Comparison of ENCODE assay signal across 20 cellular contexts in the genomic region with DNA sequence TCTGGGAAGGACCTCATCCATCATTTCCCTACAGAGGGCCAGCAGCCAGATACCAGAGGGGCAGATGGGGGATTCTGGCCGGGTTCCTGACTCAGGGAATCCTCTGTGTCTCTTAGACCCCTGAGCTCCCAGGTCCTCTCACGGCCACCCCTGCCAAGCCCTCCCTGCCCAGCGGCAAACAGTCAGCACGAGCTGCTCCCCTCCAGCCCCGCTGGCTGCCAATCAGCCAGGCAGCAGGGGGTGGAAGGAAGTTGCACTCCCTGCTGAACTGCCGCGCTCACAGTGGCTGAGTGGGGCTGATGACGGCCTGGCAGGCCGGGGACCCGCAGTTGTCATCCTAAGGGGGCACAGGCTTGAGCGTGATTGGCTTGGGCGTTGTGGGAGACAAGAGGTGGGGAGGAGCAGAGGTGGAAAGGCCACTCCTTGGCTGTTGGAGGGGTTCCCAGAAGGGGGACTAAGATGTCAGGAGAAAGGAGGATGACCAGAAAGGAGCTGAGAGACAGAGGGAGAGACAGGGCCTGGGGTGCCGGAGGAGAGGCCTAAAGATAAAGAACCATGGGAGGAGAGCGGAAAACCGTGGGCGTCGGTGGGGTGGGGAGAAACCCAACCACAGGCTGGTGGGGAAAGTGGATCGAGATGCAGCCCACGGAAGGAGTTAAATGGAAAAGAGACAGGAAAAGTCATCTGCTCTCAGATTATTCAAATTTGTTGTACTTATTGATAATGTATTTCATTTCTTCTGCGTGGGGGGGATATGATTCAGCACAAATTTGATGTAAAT. TPM values are rescaled to one million over a fixed set of nuclear protein-coding genes. Genes with fewer than 3 reads are reported as not detected.
"Had no signal": no experiment of that assay in that cellular context is flagged by ENCODE, and none has a peak within 500 bp of the region (broad histone marks: within the 10 kb centered on the region; RNA-seq: fewer than 3 reads in every experiment).

No MANE protein-coding gene starts in this region.

- H3K36me3 Mint-ChIP-seq: activated CD4-positive, alpha-beta memory T cell treated with anti-CD3 and anti-CD28 coated beads for 36 hours; memory B cell; natural killer cell had no signal

- H3K4me2 ChIP-seq: smooth muscle cell had no signal

- H3K4me3 ChIP-seq: cardiac muscle cell, dorsolateral prefrontal cortex, gastroesophageal sphincter, psoas muscle, right lobe of liver, smooth muscle cell, suprapubic skin had no signal

- H3K36me3 ChIP-seq: cardiac muscle cell, gastroesophageal sphincter, right lobe of liver, suprapubic skin had no signal

- DNase-seq: activated CD4-positive, alpha-beta memory T cell treated with anti-CD3 and anti-CD28 coated beads for 36 hours; activated CD8-positive, alpha-beta memory T cell treated with anti-CD3 and anti-CD28 coated beads, Interleukin-2, amount 10 ng/mL, durations not matched to agents 7 days and 5 days; activated naive CD4-positive, alpha-beta T cell treated with anti-CD3 and anti-CD28 coated beads, Interleukin-2, amount 50 U/mL, for 16 hours; activated T-cell treated with anti-CD3 and anti-CD28 coated beads, Interleukin-2, amount 50 U/mL, for 1 hour; dorsolateral prefrontal cortex; left ventricle myocardium superior; natural killer cell; psoas muscle; right lobe of liver; stimulated activated CD4-positive, alpha-beta T cell treated with anti-CD3 and anti-CD28 coated beads, Interleukin-4, amount 100 ng/mL, for 4 hours; stimulated activated CD8-positive, alpha-beta memory T cell treated with anti-CD3 and anti-CD28 coated beads, Interleukin-4, amount 100 ng/mL, for 48 hours; stimulated activated naive CD8-positive, alpha-beta T cell treated with anti-CD3 and anti-CD28 coated beads, Interleukin-15, Interleukin-2, amounts not matched to agents 100 U/mL and 50 U/mL, for 24 hours; T1000; trophoblast cell had no signal

- H3K4me3 Mint-ChIP-seq: activated CD4-positive, alpha-beta memory T cell treated with anti-CD3 and anti-CD28 coated beads for 36 hours; activated CD8-positive, alpha-beta memory T cell treated with anti-CD3 and anti-CD28 coated beads, Interleukin-2, amount 10 ng/mL, durations not matched to agents 7 days and 5 days; memory B cell; natural killer cell had no signal

- H3K27ac ChIP-seq: cardiac muscle cell, dorsolateral prefrontal cortex, gastroesophageal sphincter, psoas muscle, right lobe of liver, suprapubic skin, VCaP had no signal

- H3K27me3 ChIP-seq: cardiac muscle cell, dorsolateral prefrontal cortex, gastroesophageal sphincter, right lobe of liver, suprapubic skin had no signal

- H3K9me3 ChIP-seq: right lobe of liver, suprapubic skin had no signal

- H3K4me1 ChIP-seq: psoas muscle, right lobe of liver had no signal

- H3K4me1 Mint-ChIP-seq: activated CD8-positive, alpha-beta memory T cell treated with anti-CD3 and anti-CD28 coated beads, Interleukin-2, amount 10 ng/mL, durations not matched to agents 7 days and 5 days had no signal

- H3K27ac Mint-ChIP-seq: activated CD4-positive, alpha-beta memory T cell treated with anti-CD3 and anti-CD28 coated beads for 36 hours; activated CD8-positive, alpha-beta memory T cell treated with anti-CD3 and anti-CD28 coated beads, Interleukin-2, amount 10 ng/mL, durations not matched to agents 7 days and 5 days; memory B cell; natural killer cell had no signal

- ATAC-seq: activated CD8-positive, alpha-beta memory T cell treated with anti-CD3 and anti-CD28 coated beads, Interleukin-2, amount 10 ng/mL, durations not matched to agents 7 days and 5 days; gastroesophageal sphincter; left ventricle myocardium superior; natural killer cell; psoas muscle; right lobe of liver; stimulated activated naive CD8-positive, alpha-beta T cell treated with anti-CD3 and anti-CD28 coated beads, Interleukin-15, Interleukin-2, amounts not matched to agents 100 U/mL and 50 U/mL, for 24 hours had no signal

RNA-seq across cellular contexts. Expression of a gene that starts 4.4 kb away (rescaled TPM):
- total RNA-seq: activated CD4-positive, alpha-beta memory T cell treated with anti-CD3 and anti-CD28 coated beads for 36 hours; activated CD8-positive, alpha-beta memory T cell treated with anti-CD3 and anti-CD28 coated beads, Interleukin-2, amount 10 ng/mL, durations not matched to agents 7 days and 5 days had no signal
